ENCODE assay signal across 8 cellular contexts in genomic region chr11:75445315-75445953, GRCh38. TPM values are rescaled to one million over a fixed set of nuclear protein-coding genes. Genes with fewer than 3 reads are reported as not detected.
A peak's percentile ranks its signal among the peaks of the same experiment; 100 is the strongest.
DNase-seq lines count a peak whose midpoint lies in the region; ATAC-seq and TF ChIP-seq lines count a peak whose summit lies in the region.

No MANE protein-coding gene starts in this region.

- H3K4me1 Mint-ChIP-seq in neural crest cell: no peaks in the 10 kb centered on the region

- H3K27me3 Mint-ChIP-seq in neural crest cell (ENCODE audit: low read depth): no peaks in the 10 kb centered on the region

- H3K36me3 Mint-ChIP-seq in neural crest cell (ENCODE audit: low read depth): no peaks in the 10 kb centered on the region

- DNase-seq in C1 segment of cervical spinal cord (lab: John Stamatoyannopoulos, UW) (peak in 11 of 14 donors; percentile 13 to 61 (median 34)), NOMO-1 treated with DMSO at 0.1 percent for 48 hours (lab: John Stamatoyannopoulos, UW; ENCODE audit: unreplicated experiment) (peak; percentile 21), activated T-cell treated with anti-CD3 and anti-CD28 coated beads for 48 hours (ENCODE audit: low read depth) (peak; percentile 64), fibroblast of gingiva (ENCODE audit: low read depth) (peak; percentile 14), neural crest cell (ENCODE audit: low read depth, low spot score) (peak; percentile 85), superior temporal gyrus (ENCODE audit: extremely low spot score) (peak; percentile 89)

- no peak overlapping the region for H3K27ac Mint-ChIP-seq in neural crest cell (ENCODE audit: unreplicated experiment)

- no peak overlapping the region for H3K4me3 Mint-ChIP-seq in neural crest cell

- no peaks in the 10 kb centered on the region for H3K9me3 Mint-ChIP-seq in neural crest cell

- TF ChIP-seq CTCF in neural crest cell (conservative IDR thresholded peaks at IDR 0.05): peak; percentile 98

- ATAC-seq in GM19351 (IDR thresholded peaks at IDR 0.05; ENCODE audit: unreplicated experiment) (peak; percentile 45), HG03159 (IDR thresholded peaks at IDR 0.05; ENCODE audit: unreplicated experiment) (no peak)

RNA-seq across cellular contexts. Expression of gene KLHL35, which starts 12.4 kb away (rescaled TPM):
- 9.4 and 11.6 TPM in 2 replicates for total RNA-seq in neural crest cell

RNA-seq across cellular contexts. Expression of gene RPS3, which starts 46.1 kb away (rescaled TPM):
- 3,598 and 3,664 TPM in 2 replicates for total RNA-seq in neural crest cell

Comparison
In these comparisons a context has a peak if more than half of its experiments do, and no peak if none do; other contexts are left out.
1. DNase-seq: peak in every context shown above with its lines; median percentile 89 in superior temporal gyrus; 85 in neural crest cell; 64 in activated T-cell treated with anti-CD3 and anti-CD28 coated beads for 48 hours; 34 in C1 segment of cervical spinal cord; 21 in NOMO-1 treated with DMSO at 0.1 percent for 48 hours; 14 in fibroblast of gingiva.